Comparison of ENCODE assay signal across 24 cellular contexts in the genomic region with DNA sequence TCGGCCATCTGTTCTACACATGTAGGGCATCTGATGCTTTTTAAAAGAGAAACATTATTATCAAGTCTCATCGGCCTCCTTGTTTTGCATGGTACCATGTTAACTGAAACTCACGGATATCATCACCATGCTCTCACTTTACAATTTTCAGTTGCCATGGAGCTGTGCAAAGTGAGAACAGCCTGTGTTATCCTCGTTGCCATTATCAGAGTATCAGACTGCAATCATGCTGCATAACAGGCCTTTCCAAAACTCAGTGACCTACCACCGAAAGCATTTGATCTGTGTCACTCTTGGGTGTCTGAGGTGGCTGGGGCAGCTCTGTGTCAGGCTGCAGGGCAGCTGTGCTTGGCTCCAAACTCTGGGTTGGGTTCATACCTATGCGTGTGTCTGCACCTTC.
"Had no signal": no experiment of that assay in that cellular context is flagged by ENCODE, and none has a peak within 500 bp of the region (broad histone marks: within the 10 kb centered on the region; RNA-seq: fewer than 3 reads in every experiment).

No MANE protein-coding gene starts in this region.

- H3K27ac ChIP-seq: esophagus muscularis mucosa, stomach, suprapubic skin, tibial artery, WERI-Rb-1 had no signal

- H3K9me3 ChIP-seq: esophagus muscularis mucosa, left ventricle myocardium inferior, stomach, suprapubic skin, tibial artery had no signal

- H3K4me3 ChIP-seq: esophagus muscularis mucosa, left ventricle myocardium inferior, lung, stomach, suprapubic skin, tibial artery had no signal

- H3K36me3 Mint-ChIP-seq: activated naive CD4-positive, alpha-beta T cell treated with anti-CD3 and anti-CD28 coated beads, Interleukin-2, amount 10 ng/mL, durations not matched to agents 7 days and 5 days; stimulated activated naive B cell treated with anti-CD40 and anti-IgM and Interleukin-4, amounts not matched to agents 10 μg/mL and 1 μg/mL and 100 μg/mL, for 72 hours had no signal

- H3K27me3 Mint-ChIP-seq: stimulated activated naive B cell treated with anti-CD40 and anti-IgM and Interleukin-4, amounts not matched to agents 10 μg/mL and 1 μg/mL and 100 μg/mL, for 72 hours had no signal

- H3K27ac Mint-ChIP-seq: activated naive CD4-positive, alpha-beta T cell treated with anti-CD3 and anti-CD28 coated beads, Interleukin-2, amount 10 ng/mL, durations not matched to agents 7 days and 5 days; activated T-helper 1 cell treated with anti-CD3 and anti-CD28 coated beads, Interleukin-12 subunit alpha, Interleukin-12 subunit beta, Interleukin-2, Interleukin-4 antibody, amounts not matched to agents 30 ng/mL and 10 ng/mL and 1 ng/mL, durations not matched to agents 14 hours and 24 hours and 36 hours; nephron; stimulated activated naive B cell treated with anti-CD40 and anti-IgM and Interleukin-4, amounts not matched to agents 10 μg/mL and 1 μg/mL and 100 μg/mL, for 72 hours; T-helper 17 cell had no signal

- H3K36me3 ChIP-seq: esophagus muscularis mucosa, left ventricle myocardium inferior, stomach, suprapubic skin, tibial artery, WERI-Rb-1 had no signal

- H3K4me3 Mint-ChIP-seq: activated naive CD4-positive, alpha-beta T cell treated with anti-CD3 and anti-CD28 coated beads, Interleukin-2, amount 10 ng/mL, durations not matched to agents 7 days and 5 days; activated T-helper 1 cell treated with anti-CD3 and anti-CD28 coated beads, Interleukin-12 subunit alpha, Interleukin-12 subunit beta, Interleukin-2, Interleukin-4 antibody, amounts not matched to agents 30 ng/mL and 10 ng/mL and 1 ng/mL, durations not matched to agents 14 hours and 24 hours and 36 hours; central memory CD8-positive, alpha-beta T cell; nephron; stimulated activated naive B cell treated with anti-CD40 and anti-IgM and Interleukin-4, amounts not matched to agents 10 μg/mL and 1 μg/mL and 100 μg/mL, for 72 hours; T-helper 17 cell had no signal

- H3K4me1 ChIP-seq: esophagus muscularis mucosa, left ventricle myocardium inferior, stomach, suprapubic skin, tibial artery had no signal

- H3K27me3 ChIP-seq: esophagus muscularis mucosa, suprapubic skin had no signal

- H3K4me1 Mint-ChIP-seq: activated naive CD4-positive, alpha-beta T cell treated with anti-CD3 and anti-CD28 coated beads, Interleukin-2, amount 10 ng/mL, durations not matched to agents 7 days and 5 days; central memory CD8-positive, alpha-beta T cell; nephron; stimulated activated naive B cell treated with anti-CD40 and anti-IgM and Interleukin-4, amounts not matched to agents 10 μg/mL and 1 μg/mL and 100 μg/mL, for 72 hours had no signal

- DNase-seq: activated CD4-positive, alpha-beta T cell treated with anti-CD3 and anti-CD28 coated beads for 48 hours; activated CD4-positive, alpha-beta T cell treated with anti-CD3 and anti-CD28 coated beads, Interleukin-2, amount 50 U/mL, for 48 hours; activated CD8-positive, alpha-beta memory T cell treated with anti-CD3 and anti-CD28 coated beads for 24 hours; activated effector memory CD4-positive, alpha-beta T cell treated with anti-CD3 and anti-CD28 coated beads, Interleukin-2, amount 50 U/mL, for 16 hours; activated naive CD4-positive, alpha-beta T cell treated with anti-CD3 and anti-CD28 coated beads, Interleukin-2, amount 10 ng/mL, durations not matched to agents 7 days and 5 days; dermis blood vessel endothelial cell; effector CD4-positive, alpha-beta T cell; left ventricle myocardium inferior; posterior cingulate gyrus; right cardiac atrium; stimulated activated CD4-positive, alpha-beta T cell treated with anti-CD3 and anti-CD28 coated beads, Interleukin-15, amount 100 ng/mL, for 24 hours; stimulated activated CD4-positive, alpha-beta T cell treated with anti-CD3 and anti-CD28 coated beads, Interleukin-2, amount 100 ng/mL, for 24 hours; stimulated activated naive B cell treated with anti-CD40 and anti-IgM and Interleukin-4, amounts not matched to agents 10 μg/mL and 1 μg/mL and 100 μg/mL, for 72 hours; stomach; T-helper 17 cell; T1000; tibial artery; WERI-Rb-1 had no signal

- H3K9me3 Mint-ChIP-seq: activated naive CD4-positive, alpha-beta T cell treated with anti-CD3 and anti-CD28 coated beads, Interleukin-2, amount 10 ng/mL, durations not matched to agents 7 days and 5 days; activated T-helper 1 cell treated with anti-CD3 and anti-CD28 coated beads, Interleukin-12 subunit alpha, Interleukin-12 subunit beta, Interleukin-2, Interleukin-4 antibody, amounts not matched to agents 30 ng/mL and 10 ng/mL and 1 ng/mL, durations not matched to agents 14 hours and 24 hours and 36 hours; central memory CD8-positive, alpha-beta T cell; nephron; stimulated activated naive B cell treated with anti-CD40 and anti-IgM and Interleukin-4, amounts not matched to agents 10 μg/mL and 1 μg/mL and 100 μg/mL, for 72 hours had no signal
